In the genomic region with DNA sequence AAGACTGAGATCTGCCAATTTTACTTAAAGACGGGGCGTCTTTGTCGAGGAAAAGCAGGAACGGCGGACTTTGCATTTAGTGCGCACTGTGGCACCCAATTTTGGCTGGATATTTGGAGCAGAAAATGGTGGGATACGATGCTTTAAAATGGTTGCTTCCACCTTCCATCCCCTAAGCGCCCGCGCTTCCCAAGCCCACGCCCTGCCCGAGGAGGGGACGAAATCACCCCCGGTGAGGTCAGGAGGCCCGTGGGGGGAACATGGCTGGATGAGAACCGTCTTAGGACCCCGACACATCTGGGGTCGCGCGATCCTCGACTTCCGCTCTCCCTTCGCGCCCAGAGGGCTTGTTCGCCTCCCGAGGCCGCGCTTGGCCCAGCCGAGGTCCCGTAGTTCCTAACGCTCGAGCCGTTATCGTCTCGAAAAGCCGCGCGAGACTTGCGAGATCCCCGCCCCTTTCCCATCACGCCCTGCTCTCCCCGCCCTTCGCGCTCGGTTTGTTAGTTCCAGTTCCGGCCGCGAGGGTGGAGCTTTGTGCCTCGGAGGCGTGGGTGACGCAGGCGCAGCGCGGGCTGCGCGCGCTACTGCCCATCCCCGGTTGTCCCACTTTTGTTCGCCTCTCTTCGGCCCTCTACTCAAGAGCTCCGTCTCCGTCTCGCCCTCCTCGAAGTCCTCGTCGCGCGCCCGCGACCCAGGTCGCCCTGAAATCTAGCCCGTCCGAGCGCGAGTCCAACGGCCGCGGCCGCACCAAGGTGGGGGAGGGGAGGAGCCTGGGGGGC, we compare ENCODE assay signal across 8 cellular contexts. TPM values are rescaled to one million over a fixed set of nuclear protein-coding genes. Genes with fewer than 3 reads are reported as not detected.
DNase-seq lines count a peak whose midpoint lies in the region; ATAC-seq, FAIRE-seq and TF ChIP-seq lines count a peak whose summit lies in the region.

A gene with protein sequence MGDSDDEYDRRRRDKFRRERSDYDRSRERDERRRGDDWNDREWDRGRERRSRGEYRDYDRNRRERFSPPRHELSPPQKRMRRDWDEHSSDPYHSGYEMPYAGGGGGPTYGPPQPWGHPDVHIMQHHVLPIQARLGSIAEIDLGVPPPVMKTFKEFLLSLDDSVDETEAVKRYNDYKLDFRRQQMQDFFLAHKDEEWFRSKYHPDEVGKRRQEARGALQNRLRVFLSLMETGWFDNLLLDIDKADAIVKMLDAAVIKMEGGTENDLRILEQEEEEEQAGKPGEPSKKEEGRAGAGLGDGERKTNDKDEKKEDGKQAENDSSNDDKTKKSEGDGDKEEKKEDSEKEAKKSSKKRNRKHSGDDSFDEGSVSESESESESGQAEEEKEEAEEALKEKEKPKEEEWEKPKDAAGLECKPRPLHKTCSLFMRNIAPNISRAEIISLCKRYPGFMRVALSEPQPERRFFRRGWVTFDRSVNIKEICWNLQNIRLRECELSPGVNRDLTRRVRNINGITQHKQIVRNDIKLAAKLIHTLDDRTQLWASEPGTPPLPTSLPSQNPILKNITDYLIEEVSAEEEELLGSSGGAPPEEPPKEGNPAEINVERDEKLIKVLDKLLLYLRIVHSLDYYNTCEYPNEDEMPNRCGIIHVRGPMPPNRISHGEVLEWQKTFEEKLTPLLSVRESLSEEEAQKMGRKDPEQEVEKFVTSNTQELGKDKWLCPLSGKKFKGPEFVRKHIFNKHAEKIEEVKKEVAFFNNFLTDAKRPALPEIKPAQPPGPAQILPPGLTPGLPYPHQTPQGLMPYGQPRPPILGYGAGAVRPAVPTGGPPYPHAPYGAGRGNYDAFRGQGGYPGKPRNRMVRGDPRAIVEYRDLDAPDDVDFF (plus strand): TSS at position 527 of the 779 bp plus-strand sequence. CDS start 488 bp downstream, outside the sequence.

- H3K9me3 ChIP-seq in psoas muscle: no peaks in the 10 kb centered on the region

- peaks cover 42% of the 10 kb centered on the region for H3K4me1 ChIP-seq in psoas muscle

- intact Hi-C loops in left ventricle myocardium superior (cut with micrococcal nuclease): no loop called here
- intact Hi-C loops in psoas muscle (cut with DNase I): no loop called here

- WGBS in psoas muscle, 3 donors: 1% methylated on average over 73 to 79 of the region's 79 CpGs

- peak; percentile 90 for ATAC-seq in HG02885 (IDR thresholded peaks at IDR 0.05; ENCODE audit: poor library complexity, unreplicated experiment)
- ATAC-seq in left ventricle myocardium superior: peak; percentile 96
- peak; percentile 96 to 97 (median 96) for ATAC-seq in psoas muscle

- TF ChIP-seq CTCF in psoas muscle (IDR thresholded peaks at IDR 0.05): peak; percentile 45

- FAIRE-seq in urothelium cell line (lab: Jason Lieb, UNC): peak; percentile 98

- peak; percentile 87 for TF ChIP-seq POLR2A in GM15510 (IDR thresholded peaks at IDR 0.05; ENCODE audit: borderline replicate concordance, extremely low read depth, insufficient read length)

- H3K4me3 ChIP-seq in psoas muscle: peak within 1 kb of the TSS; percentile 98

- H3K36me3 ChIP-seq in psoas muscle (ENCODE audit: insufficient read depth in 1 of 2, low read depth in 1 of 2): peaks cover 0 to 54% of the 10 kb centered on the region in 2 donors

- DNase-seq in NCI-H187 (lab: John Stamatoyannopoulos, UW): peak; percentile 92 to 99
- DNase-seq in T-helper 2 cell: peak; percentile 93 to 99 (median 97)
- DNase-seq in left ventricle myocardium superior: peak; percentile 99
- peak; percentile 99 for DNase-seq in psoas muscle
- DNase-seq in urothelium cell line (ENCODE audit: low spot score): peak; percentile 100

- H3K27ac ChIP-seq in angular gyrus (ENCODE audit: low read depth, low read length) (peak within 1 kb of the TSS; percentile 99), psoas muscle (peak within 1 kb of the TSS; percentile 98)

- H3K27me3 ChIP-seq in psoas muscle (ENCODE audit: insufficient read depth in 3 of 3, low read length in 2 of 3): no peaks in the 10 kb centered on the region

RNA-seq across cellular contexts. Expression of the gene that starts here (rescaled TPM):
- 63.2 TPM for total RNA-seq in left ventricle myocardium superior
- total RNA-seq in psoas muscle: 10 to 100 TPM; 46.8 to 79.8 (median 61.0) TPM
- polyA plus RNA-seq in psoas muscle: 10 to 100 TPM; 48.2 to 58.1 (median 51.2) TPM

Comparison
In these comparisons a context has a peak if more than half of its experiments do, and no peak if none do; other contexts are left out.
1. Peak in every context shown above with its lines: DNase-seq, ATAC-seq, H3K4me3 ChIP-seq and H3K27ac ChIP-seq.